16 cellular contexts compared by ENCODE assay signal in the genomic region with DNA sequence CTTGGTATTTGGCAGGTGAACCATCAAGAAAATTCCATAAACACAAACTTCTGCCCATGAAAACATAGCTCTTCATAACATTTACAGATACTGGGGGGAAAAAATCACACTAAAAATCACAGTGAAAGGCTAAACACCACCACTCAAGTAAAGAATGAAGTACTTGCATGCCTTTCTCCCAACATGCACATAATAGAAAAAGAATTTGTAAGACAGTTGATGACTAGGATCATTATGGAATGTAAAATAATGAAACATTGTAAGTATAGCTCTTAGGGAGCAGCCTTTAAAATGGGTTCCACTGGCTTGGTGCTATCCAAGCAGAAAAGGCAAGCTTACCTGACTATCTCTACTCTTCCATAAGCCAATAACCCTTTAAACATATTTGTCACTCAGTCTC.
DNase-seq lines count a peak whose midpoint lies in the region; ATAC-seq and TF ChIP-seq lines count a peak whose summit lies in the region.
"Had no signal": no experiment of that assay in that cellular context is flagged by ENCODE, and none has a peak within 500 bp of the region (broad histone marks: within the 10 kb centered on the region; RNA-seq: fewer than 3 reads in every experiment).

No MANE protein-coding gene starts in this region.

- no peaks in the 10 kb centered on the region for H3K36me3 ChIP-seq in adipocyte (ENCODE audit: control insufficient read depth, insufficient read depth, low read length, severe bottlenecking)

- no peaks in the 10 kb centered on the region for H3K9me3 Mint-ChIP-seq in mesothelial cell of epicardium
- H3K9me3 Mint-ChIP-seq: CD8-positive, alpha-beta T cell had no signal

- no peaks in the 10 kb centered on the region for H3K9me3 ChIP-seq in adipocyte (ENCODE audit: control insufficient read depth, low read length)

- H3K27me3 ChIP-seq in adipocyte (replicated peaks; ENCODE audit: control insufficient read depth, insufficient read depth, low read length): no peaks in the 10 kb centered on the region

- no peaks in the 10 kb centered on the region for H3K36me3 Mint-ChIP-seq in mesothelial cell of epicardium
- H3K36me3 Mint-ChIP-seq: CD14-positive monocyte; CD8-positive, alpha-beta T cell had no signal

- in situ Hi-C loops in G401 (cut with HindIII; ENCODE audit: low sequenced_read_pairs): no loop called here

- H3K27me3 Mint-ChIP-seq in mesothelial cell of epicardium (ENCODE audit: low read depth): no peaks in the 10 kb centered on the region

- no peak for ATAC-seq in GM18498 (IDR thresholded peaks at IDR 0.05; ENCODE audit: unreplicated experiment)
- ATAC-seq: CD8-positive, alpha-beta T cell; GM12878; HCT116 had no signal

- peaks cover 4% of the 10 kb centered on the region for H3K4me1 Mint-ChIP-seq in mesothelial cell of epicardium
- H3K4me1 Mint-ChIP-seq: CD14-positive monocyte had no signal

- H3K4me3 ChIP-seq in adipocyte (ENCODE audit: low read length): no peak overlapping the region
- H3K4me3 ChIP-seq: GM12878 had no signal

- TF ChIP-seq CTCF in mesothelial cell of epicardium (IDR thresholded peaks at IDR 0.05; ENCODE audit: unreplicated experiment): no peak

- no peak overlapping the region for H3K9ac ChIP-seq in adipocyte (ENCODE audit: low read length)

- DNase-seq in AG08395 (ENCODE audit: low spot score) (peak; percentile 3), G401 (ENCODE audit: low spot score) (peak; percentile 41), adipocyte (ENCODE audit: low read depth) (peak; percentile 36), kidney tubule cell (ENCODE audit: low spot score) (peak; percentile 1), mesothelial cell of epicardium (ENCODE audit: low spot score in 2 of 2, unreplicated experiment in 2 of 2) (no peak)
- no peak for DNase-seq in stimulated activated CD4-positive, alpha-beta T cell treated with anti-CD3 and anti-CD28 coated beads, Interleukin-1b, Interleukin-23, amount 100 ng/mL, for 48 hours
- DNase-seq: 8988T; CD8-positive, alpha-beta T cell; COR-L47; DMS153; DMS79 treated with DMSO at 0.1 percent for 48 hours; KBM-7 had no signal

- H3K27ac Mint-ChIP-seq in mesothelial cell of epicardium: no peak overlapping the region
- H3K27ac Mint-ChIP-seq: CD14-positive monocyte; CD8-positive, alpha-beta T cell had no signal

- no peaks in the 10 kb centered on the region for H3K4me1 ChIP-seq in adipocyte (ENCODE audit: control insufficient read depth, insufficient read depth, low read length)

- no peak overlapping the region for H3K4me3 Mint-ChIP-seq in mesothelial cell of epicardium
- H3K4me3 Mint-ChIP-seq: CD14-positive monocyte; CD8-positive, alpha-beta T cell had no signal

Comparison
In these comparisons a context has a peak if more than half of its experiments do, and no peak if none do; other contexts are left out.
1. DNase-seq: peak in AG08395 (single experiment), G401 (single experiment), adipocyte (single experiment) and kidney tubule cell (single experiment); none in mesothelial cell of epicardium (0 of 2) and stimulated activated CD4-positive, alpha-beta T cell treated with anti-CD3 and anti-CD28 coated beads, Interleukin-1b, Interleukin-23, amount 100 ng/mL, for 48 hours (single experiment).